ENCODE assay signal across 12 cellular contexts in genomic region chr2:237669129-237669627, GRCh38. TPM values are rescaled to one million over a fixed set of nuclear protein-coding genes. Genes with fewer than 3 reads are reported as not detected.
DNase-seq lines count a peak whose midpoint lies in the region; ATAC-seq and TF ChIP-seq lines count a peak whose summit lies in the region.
"Had no signal": no experiment of that assay in that cellular context is flagged by ENCODE, and none has a peak within 500 bp of the region (broad histone marks: within the 10 kb centered on the region; RNA-seq: fewer than 3 reads in every experiment).

No MANE protein-coding gene starts in this region.

- H3K36me3 Mint-ChIP-seq in brain = peaks cover 7% of the 10 kb centered on the region
- H3K36me3 Mint-ChIP-seq in H9 (ENCODE audit: insufficient read depth in 1 of 3, low read depth in 3 of 3) = no peaks in the 10 kb centered on the region; a peak in 3 of 7 replicates
- H3K36me3 Mint-ChIP-seq: activated naive CD4-positive, alpha-beta T cell treated with anti-CD3 and anti-CD28 coated beads, Interleukin-2, amount 50 U/mL, for 24 hours had no signal

- H2AFZ ChIP-seq in H9 (ENCODE audit: low read length) = no peak overlapping the region

- no peak overlapping the region for H2BK20ac ChIP-seq in H9 (ENCODE audit: low read depth, low read length, poor library complexity, severe bottlenecking)

- H3K27ac ChIP-seq in rectal smooth muscle tissue (ENCODE audit: low read depth, low read length) (peak overlapping the region; percentile 60), H9 (ENCODE audit: insufficient read length, low read depth, low read length) (no peak overlapping the region)
- H3K27ac ChIP-seq: neutrophil had no signal

- peak overlapping the region in 3 of 5 experiments; percentile 2 to 51 (median 26) for H3K4me3 Mint-ChIP-seq in brain
- H3K4me3 Mint-ChIP-seq in H9 = no peak overlapping the region
- H3K4me3 Mint-ChIP-seq: activated naive CD4-positive, alpha-beta T cell treated with anti-CD3 and anti-CD28 coated beads, Interleukin-2, amount 50 U/mL, for 24 hours had no signal

- H3K27me3 ChIP-seq in rectal smooth muscle tissue (ENCODE audit: control insufficient read depth, insufficient read depth, low read length) (no peaks in the 10 kb centered on the region), H9 (ENCODE audit: insufficient read depth, low read length) (no peaks in the 10 kb centered on the region)

- H3K79me2 ChIP-seq in H9 (ENCODE audit: insufficient read depth, low read length) = no peaks in the 10 kb centered on the region

- H3K9me3 ChIP-seq in H9 (ENCODE audit: control insufficient read depth, low read depth, low read length) = no peaks in the 10 kb centered on the region
- H3K9me3 ChIP-seq: neutrophil had no signal

- H3K4me1 Mint-ChIP-seq in brain = peaks cover 94% of the 10 kb centered on the region
- H3K4me1 Mint-ChIP-seq in H9 = peaks cover 32 to 38% of the 10 kb centered on the region in 2 experiments

- no peak overlapping the region for H2BK120ac ChIP-seq in H9 (ENCODE audit: low read depth, low read length, poor library complexity, severe bottlenecking)

- H3K4me3 ChIP-seq in rectal smooth muscle tissue (ENCODE audit: low read length) = no peak overlapping the region

- H4K20me1 ChIP-seq in H9 (ENCODE audit: control insufficient read depth, insufficient read depth, insufficient read length) = no peaks in the 10 kb centered on the region

- no peak overlapping the region for H3K23ac ChIP-seq in H9 (ENCODE audit: insufficient read length, low read depth, low read length)

- H3K9ac ChIP-seq in rectal smooth muscle tissue (ENCODE audit: low read length) (no peak overlapping the region), H9 (ENCODE audit: extremely low read depth, insufficient read length, low read length) (no peak overlapping the region)

- H3K27me3 Mint-ChIP-seq in brain (no peaks in the 10 kb centered on the region), H9 (ENCODE audit: low read depth) (peaks cover 3% of the 10 kb centered on the region)
- H3K27me3 Mint-ChIP-seq: activated naive CD4-positive, alpha-beta T cell treated with anti-CD3 and anti-CD28 coated beads, Interleukin-2, amount 50 U/mL, for 24 hours had no signal

- DNase-seq in NCI-H1417 (lab: John Stamatoyannopoulos, UW) (peak in 2 of 3 experiments; percentile 47 to 92), activated gamma-delta T cell treated with Interleukin-2 at 50 U/mL for 16 hours (no peak), H9 (no peak)
- DNase-seq: activated CD4-positive, alpha-beta T cell treated with anti-CD3 and anti-CD28 coated beads for 1 hour; effector CD4-positive, alpha-beta T cell had no signal

- H3K4ac ChIP-seq in H9 (ENCODE audit: low read depth, low read length) = no peak overlapping the region

- no peaks in the 10 kb centered on the region for H3K36me3 ChIP-seq in rectal smooth muscle tissue (ENCODE audit: control insufficient read depth, insufficient read depth, low read length)
- H3K36me3 ChIP-seq: neutrophil had no signal

- H3K18ac ChIP-seq in H9 (ENCODE audit: insufficient read length, low read depth, low read length) = no peak overlapping the region

- H3T11ph ChIP-seq in H9 (ENCODE audit: low read length) = no peak overlapping the region

- H3K56ac ChIP-seq in H9 (ENCODE audit: insufficient read length, low read depth, low read length) = no peak overlapping the region

- no peaks in the 10 kb centered on the region for H3K79me1 ChIP-seq in H9 (ENCODE audit: insufficient read depth, low read depth, low read length, poor library complexity, severe bottlenecking)

- H2BK12ac ChIP-seq in H9 (ENCODE audit: insufficient read length, low read depth, low read length) = no peak overlapping the region

- no peak overlapping the region for H4K91ac ChIP-seq in H9 (ENCODE audit: insufficient read length, low read depth, low read length)

- H3K4me2 ChIP-seq in H9 (ENCODE audit: insufficient read depth, insufficient read length, low read length) = no peak overlapping the region

- no peak overlapping the region for H3K14ac ChIP-seq in H9 (ENCODE audit: insufficient read depth, low read length)

- ATAC-seq in GM19395 (IDR thresholded peaks at IDR 0.05; ENCODE audit: unreplicated experiment) (peak; percentile 12), GM21737 (IDR thresholded peaks at IDR 0.05; ENCODE audit: unreplicated experiment) (no peak), GM21825 (IDR thresholded peaks at IDR 0.05; ENCODE audit: unreplicated experiment) (no peak)

- peaks cover 14% of the 10 kb centered on the region for H3K4me1 ChIP-seq in rectal smooth muscle tissue (ENCODE audit: control insufficient read depth, insufficient read depth, low read length)
- H3K4me1 ChIP-seq in H9 (ENCODE audit: insufficient read depth, low read length) = no peaks in the 10 kb centered on the region

- H3K9me3 Mint-ChIP-seq in brain (no peaks in the 10 kb centered on the region), H9 (no peaks in the 10 kb centered on the region)
- H3K9me3 Mint-ChIP-seq: activated naive CD4-positive, alpha-beta T cell treated with anti-CD3 and anti-CD28 coated beads, Interleukin-2, amount 50 U/mL, for 24 hours had no signal

- H3K23me2 ChIP-seq in H9 (ENCODE audit: insufficient read length, low read depth, low read length, poor library complexity, severe bottlenecking) = no peaks in the 10 kb centered on the region

- H2BK5ac ChIP-seq in H9 (ENCODE audit: insufficient read length, low read length) = no peak overlapping the region

- no peak overlapping the region for H2AK5ac ChIP-seq in H9 (ENCODE audit: insufficient read length, low read length)

- H3K27ac Mint-ChIP-seq in brain (peak overlapping the region in 4 of 5 experiments; percentile 17 to 93 (median 70)), H9 (no peak overlapping the region)
- H3K27ac Mint-ChIP-seq: activated naive CD4-positive, alpha-beta T cell treated with anti-CD3 and anti-CD28 coated beads, Interleukin-2, amount 50 U/mL, for 24 hours had no signal

- no peak overlapping the region for H4K5ac ChIP-seq in H9 (ENCODE audit: insufficient read length, low read depth, low read length)

- H4K8ac ChIP-seq in H9 (replicated peaks; ENCODE audit: insufficient read length, low read depth, low read length) = no peak overlapping the region

- WGBS in H9 (ENCODE audit: extremely low coverage, insufficient read length, low lambda C conversion rate) = no CpG with 5 or more reads among the region's 5 CpGs

- H2BK15ac ChIP-seq in H9 (ENCODE audit: low read depth, low read length) = no peak overlapping the region

- TF ChIP-seq CTCF in brain (conservative IDR thresholded peaks at IDR 0.05) (no peak), H9 (conservative IDR thresholded peaks at IDR 0.05) (no peak)

RNA-seq across cellular contexts. Expression of gene LRRFIP1, which starts 41.8 kb away (rescaled TPM):
- 63.1 TPM for polyA plus RNA-seq in brain (ENCODE audit: insufficient read depth, low read depth, low replicate concordance)
- 37.1 and 38.5 TPM in 2 replicates for total RNA-seq in H9 (2021)

Comparison
In these comparisons a context has a peak if more than half of its experiments do, and no peak if none do; other contexts are left out.
1. DNase-seq: peak in NCI-H1417 (2 of 3); none in activated gamma-delta T cell treated with Interleukin-2 at 50 U/mL for 16 hours (single experiment) and H9 (single experiment).
2. H3K27ac Mint-ChIP-seq: peak in brain (4 of 5); none in H9 (0 of 3).
3. H3K4me3 Mint-ChIP-seq: peak in brain (3 of 5); none in H9 (0 of 2).